Comparison of ENCODE assay signal across 5 cellular contexts in the genomic region with DNA sequence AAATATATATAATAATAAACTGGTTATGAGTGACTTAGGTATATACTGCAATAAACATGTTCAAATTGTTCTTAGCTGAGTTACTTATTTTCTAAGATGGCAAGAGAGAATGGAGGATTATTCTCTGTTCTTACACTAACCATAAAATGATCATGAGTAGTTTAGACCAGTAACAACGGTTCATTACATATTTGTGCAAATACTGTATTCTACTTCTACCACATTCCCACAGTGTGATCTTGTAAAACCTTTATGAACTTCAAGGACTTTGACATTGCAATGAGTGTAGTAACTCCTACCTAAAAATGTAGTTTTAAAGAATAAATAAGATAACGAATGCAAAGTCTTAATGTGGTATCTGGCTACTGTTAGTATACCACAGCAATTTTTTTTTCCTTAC.
"Had no signal": no experiment of that assay in that cellular context is flagged by ENCODE, and none has a peak within 500 bp of the region (broad histone marks: within the 10 kb centered on the region; RNA-seq: fewer than 3 reads in every experiment).

No MANE protein-coding gene starts in this region.

- DNase-seq: IMR-90, KBM-7, KG1 had no signal

- H3K4me3 ChIP-seq: K562 had no signal

- ATAC-seq: HepG2, K562 had no signal
